Comparison of ENCODE assay signal across 1 cellular context in the genomic region with DNA sequence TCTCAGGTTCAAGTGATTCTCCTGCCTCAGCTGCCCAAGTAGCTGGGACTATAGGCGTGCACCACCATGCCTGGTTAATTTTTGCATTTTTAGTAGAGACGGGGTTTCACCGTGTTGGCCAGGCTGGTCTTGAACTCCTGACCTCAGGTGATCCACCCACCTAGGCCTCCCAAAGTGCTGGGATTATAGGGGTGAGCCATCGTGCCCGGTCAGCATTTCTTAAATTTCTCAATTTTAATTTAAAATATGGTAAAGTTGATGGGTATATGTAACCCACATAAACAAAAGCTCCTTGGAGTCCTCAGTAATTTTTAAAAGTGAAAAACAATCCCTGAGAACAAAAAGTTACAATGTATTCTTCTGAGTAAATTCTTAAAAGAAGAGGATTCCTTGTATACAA. TPM values are rescaled to one million over a fixed set of nuclear protein-coding genes. Genes with fewer than 3 reads are reported as not detected.
"Had no signal": no experiment of that assay in that cellular context is flagged by ENCODE, and none has a peak within 500 bp of the region (broad histone marks: within the 10 kb centered on the region; RNA-seq: fewer than 3 reads in every experiment).

No MANE protein-coding gene starts in this region.

RNA-seq across cellular contexts. Expression of gene GPD1, which starts 51.1 kb away (rescaled TPM):
- total RNA-seq: chondrocyte had no signal
